In the genomic region with DNA sequence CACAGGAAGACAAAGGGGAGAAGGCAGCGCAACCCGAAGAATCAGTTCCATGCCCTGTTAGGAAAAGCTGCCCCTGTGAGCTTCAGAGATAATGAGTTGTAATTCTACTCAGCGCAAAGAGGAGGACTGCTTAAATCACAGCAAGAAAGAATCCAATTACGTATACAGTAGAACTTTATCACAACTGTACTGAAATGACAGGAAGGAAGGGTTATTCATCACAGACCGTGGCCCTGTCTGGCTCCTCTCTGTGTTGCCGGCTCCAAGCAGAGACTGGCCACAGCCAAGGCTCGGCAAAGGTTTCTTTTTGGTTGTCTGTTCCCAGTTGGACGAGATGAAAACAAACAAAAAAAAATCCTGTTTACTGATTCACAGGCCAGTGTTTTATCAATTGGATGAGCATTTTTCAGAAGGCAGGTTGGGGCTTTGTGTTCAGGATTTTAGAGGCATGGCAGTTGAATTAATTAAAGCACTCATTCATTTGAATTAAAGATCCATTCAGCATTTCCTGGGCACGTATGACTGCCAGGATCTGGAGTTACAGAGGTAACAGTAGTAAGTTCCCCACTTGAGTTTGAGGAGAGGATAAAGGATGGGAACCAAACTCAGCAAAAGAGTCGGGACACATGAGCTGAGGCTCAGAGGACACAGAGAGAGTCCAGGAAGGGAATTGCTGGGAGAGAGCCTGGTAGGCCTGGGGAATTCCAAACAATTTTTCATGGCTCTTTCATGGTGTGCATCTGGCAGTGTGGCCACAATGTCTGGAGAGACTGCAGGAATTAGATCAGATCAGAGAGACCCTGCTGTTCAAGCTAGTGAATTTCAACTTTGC, we compare ENCODE assay signal across 9 cellular contexts.
DNase-seq lines count a peak whose midpoint lies in the region; ATAC-seq and TF ChIP-seq lines count a peak whose summit lies in the region.
"Had no signal": no experiment of that assay in that cellular context is flagged by ENCODE, and none has a peak within 500 bp of the region (broad histone marks: within the 10 kb centered on the region; RNA-seq: fewer than 3 reads in every experiment).

No MANE protein-coding gene starts in this region.

- peak; percentile 59 for ATAC-seq in gastroesophageal sphincter
- peak; percentile 39 to 68 (median 51) for ATAC-seq in psoas muscle
- ATAC-seq in GM18873 (IDR thresholded peaks at IDR 0.05; ENCODE audit: low FRiP score, unreplicated experiment), result no peak
- ATAC-seq in HG02852 (IDR thresholded peaks at IDR 0.05; ENCODE audit: unreplicated experiment), result no peak
- no peak for ATAC-seq in HG03457 (IDR thresholded peaks at IDR 0.05; ENCODE audit: unreplicated experiment)

- no peak for TF ChIP-seq EP300 in gastroesophageal sphincter (IDR thresholded peaks at IDR 0.05)

- no peak for TF ChIP-seq POLR2A in gastroesophageal sphincter (IDR thresholded peaks at IDR 0.05)

- peak overlapping the region; percentile 75 for H3K27ac ChIP-seq in SJSA1
- peak overlapping the region; percentile 17 to 62 (median 30) for H3K27ac ChIP-seq in gastroesophageal sphincter
- peak overlapping the region; percentile 72 for H3K27ac ChIP-seq in psoas muscle

- DNase-seq in DMS 273 treated with DMSO at 0.1 percent for 48 hours (lab: John Stamatoyannopoulos, UW) (peak; percentile 54), SJSA1 (ENCODE audit: low read depth in 1 of 2, low spot score in 2 of 2) (peak; percentile 72 to 76), psoas muscle (peak in 1 of 2 donors; percentile 59), dedifferentiated amniotic fluid mesenchymal stem cell (ENCODE audit: extremely low spot score) (no peak)
- DNase-seq: central memory CD4-positive, alpha-beta T cell had no signal

- H3K4me1 ChIP-seq in SJSA1 (replicated peaks) (peaks cover 64% of the 10 kb centered on the region), gastroesophageal sphincter (peaks cover 0 to 56% (median 20%) of the 10 kb centered on the region in 3 donors), psoas muscle (peaks cover 44% of the 10 kb centered on the region)

- no peak for TF ChIP-seq CTCF in gastroesophageal sphincter (IDR thresholded peaks at IDR 0.05)
- no peak for TF ChIP-seq CTCF in psoas muscle (IDR thresholded peaks at IDR 0.05)

- no peak overlapping the region for H3K4me3 ChIP-seq in SJSA1
- peak overlapping the region in 1 of 2 donors; percentile 8 for H3K4me3 ChIP-seq in gastroesophageal sphincter
- H3K4me3 ChIP-seq in psoas muscle, result peak overlapping the region; percentile 37

- H3K36me3 ChIP-seq in SJSA1, result no peaks in the 10 kb centered on the region
- H3K36me3 ChIP-seq in gastroesophageal sphincter, result no peaks in the 10 kb centered on the region
- H3K36me3 ChIP-seq in psoas muscle (ENCODE audit: insufficient read depth in 1 of 2, low read depth in 1 of 2), result no peaks in the 10 kb centered on the region

- WGBS in gastroesophageal sphincter (ENCODE audit: low coverage in 1 of 2), 2 donors, result 26 to 53% methylated on average over 9 to 10 of the region's 10 CpGs
- 17 to 20% (median 20%) methylated on average over 10 of the region's 10 CpGs for WGBS in psoas muscle, 3 donors

- H3K9me3 ChIP-seq in SJSA1 (replicated peaks), result no peaks in the 10 kb centered on the region
- no peaks in the 10 kb centered on the region for H3K9me3 ChIP-seq in gastroesophageal sphincter
- no peaks in the 10 kb centered on the region for H3K9me3 ChIP-seq in psoas muscle

- no peaks in the 10 kb centered on the region for H3K27me3 ChIP-seq in SJSA1 (replicated peaks)
- H3K27me3 ChIP-seq in gastroesophageal sphincter, result no peaks in the 10 kb centered on the region
- H3K27me3 ChIP-seq in psoas muscle (ENCODE audit: insufficient read depth in 3 of 3, low read length in 2 of 3), result no peaks in the 10 kb centered on the region

- intact Hi-C loops in psoas muscle (cut with DNase I), result no loop called here

Comparison
In these comparisons a context has a peak if more than half of its experiments do, and no peak if none do; other contexts are left out.
1. ATAC-seq: peak in gastroesophageal sphincter (single experiment) and psoas muscle (4 of 4); none in GM18873 (single experiment), HG02852 (single experiment) and HG03457 (single experiment).
2. Peak in every context shown above with its lines, with median percentiles within 50 percentile points of each other: H3K27ac ChIP-seq.